In the genomic region with DNA sequence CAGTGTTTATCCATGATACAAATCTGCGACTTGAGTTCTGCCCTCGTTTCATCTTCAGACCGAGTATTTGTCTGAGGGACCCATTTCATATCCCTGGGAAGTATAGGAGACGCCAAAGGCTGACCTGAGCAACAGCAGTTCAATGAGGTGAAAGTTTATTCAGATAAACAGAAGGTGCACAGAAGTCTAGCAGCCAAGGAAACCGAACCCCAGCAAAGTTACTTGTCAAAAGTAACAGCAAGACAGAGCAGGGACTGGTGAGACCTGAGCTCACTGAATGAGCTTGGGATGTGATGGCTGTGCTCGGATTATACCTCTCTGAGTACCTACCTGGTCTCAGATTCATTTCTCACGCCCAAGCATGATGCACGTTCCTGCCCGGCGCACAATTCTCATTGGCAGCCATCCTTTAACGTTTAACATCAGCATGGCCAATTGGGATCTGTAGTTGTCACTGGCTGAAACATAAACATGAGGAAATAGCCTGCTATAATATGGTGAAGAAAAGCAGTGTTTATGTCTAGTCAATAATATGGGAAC, we compare ENCODE assay signal across 8 cellular contexts. TPM values are rescaled to one million over a fixed set of nuclear protein-coding genes. Genes with fewer than 3 reads are reported as not detected.
DNase-seq lines count a peak whose midpoint lies in the region; ATAC-seq and TF ChIP-seq lines count a peak whose summit lies in the region.

No MANE protein-coding gene starts in this region.

- no peaks in the 10 kb centered on the region for H3K27me3 ChIP-seq in endodermal cell (ENCODE audit: control insufficient read depth, insufficient read depth, low read length, poor library complexity, severe bottlenecking)

- POLR2A ChIA-PET in T-cell (lab: Charles Lee): interaction anchor here (0.6 to 1.7 kb wide), 5 partner anchors 17 to 132 kb away, joined by 3 to 7 read pairs (median 4); no protein-coding TSS in a partner anchor

- intact Hi-C loops in Right ventricle myocardium superior (cut with DNase I): loop anchor here (5.0 kb wide), 1 partner anchor 91 kb away; a partner anchor contains a TSS
- intact Hi-C loops in left cardiac atrium (cut with DNase I): loop anchor here in 1 of 2 donors (5.0 to 10.0 kb wide), 2 partner anchors 91 to 243 kb away; a partner anchor contains a TSS

- peaks cover 4% of the 10 kb centered on the region for H3K4me1 ChIP-seq in endodermal cell (ENCODE audit: control insufficient read depth, insufficient read depth, low read length)

- peak overlapping the region; percentile 93 for H3K4me3 ChIP-seq in endodermal cell (ENCODE audit: low read length)

- no peaks in the 10 kb centered on the region for H3K9me3 ChIP-seq in endodermal cell (ENCODE audit: control insufficient read depth, low read length)

- ATAC-seq in Right ventricle myocardium superior (ENCODE audit: poor library complexity): peak; percentile 6
- no peak for ATAC-seq in left cardiac atrium
- ATAC-seq in T-cell (replicated peaks in 1 of 4): peak in 1 of 4 experiments; percentile 2
- no peak for ATAC-seq in HG03095 (IDR thresholded peaks at IDR 0.05; ENCODE audit: unreplicated experiment)

- H3K27me3 Mint-ChIP-seq in T-cell (no peaks in the 10 kb centered on the region), endodermal cell (ENCODE audit: insufficient read depth) (no peaks in the 10 kb centered on the region), neural crest cell (ENCODE audit: low read depth) (no peaks in the 10 kb centered on the region)

- TF ChIP-seq CTCF in endodermal cell (conservative IDR thresholded peaks at IDR 0.05): no peak
- TF ChIP-seq CTCF in neural crest cell (conservative IDR thresholded peaks at IDR 0.05): no peak

- H3K27ac ChIP-seq in endodermal cell (ENCODE audit: low read depth, low read length): no peak overlapping the region

- DNase-seq in Right ventricle myocardium superior (no peak), left cardiac atrium (no peak), T-cell (peak in 15 of 34 experiments; percentile 0 to 14 (median 6)), endodermal cell (peak; percentile 50), neural crest cell (ENCODE audit: low read depth, low spot score) (no peak), OCI-M2 (lab: John Stamatoyannopoulos, UW; ENCODE audit: unreplicated experiment) (no peak), superior temporal gyrus (ENCODE audit: extremely low spot score) (no peak)

- H3K9ac ChIP-seq in endodermal cell (ENCODE audit: extremely low read depth, low read length, poor library complexity, severe bottlenecking): peak overlapping the region; percentile 35

- H3K9me3 Mint-ChIP-seq in T-cell (no peaks in the 10 kb centered on the region), endodermal cell (no peaks in the 10 kb centered on the region), neural crest cell (no peaks in the 10 kb centered on the region)

- H3K27ac Mint-ChIP-seq in T-cell (peak overlapping the region; percentile 92 to 98), endodermal cell (peak overlapping the region; percentile 83), neural crest cell (ENCODE audit: unreplicated experiment) (peak overlapping the region; percentile 31)

- 13 to 17% methylated on average over 8 to 11 of the region's 11 CpGs for WGBS in endodermal cell (ENCODE audit: insufficient coverage in 1 of 2, insufficient read length in 1 of 2), 2 experiments

- no peaks in the 10 kb centered on the region for H3K36me3 ChIP-seq in endodermal cell (ENCODE audit: control insufficient read depth, insufficient read depth, low read length)

- H3K36me3 Mint-ChIP-seq in T-cell (peaks cover 3% of the 10 kb centered on the region), endodermal cell (ENCODE audit: low read depth) (no peaks in the 10 kb centered on the region), neural crest cell (ENCODE audit: low read depth) (no peaks in the 10 kb centered on the region)

- CTCF ChIA-PET in T-cell (lab: Charles Lee): interaction anchor here in 1 of 2 donors (0.7 to 1.5 kb wide), 4 partner anchors 29 to 186 kb away, joined by 3 read pairs; no protein-coding TSS in a partner anchor

- H3K4me3 Mint-ChIP-seq in T-cell: peak overlapping the region; percentile 94 to 99 (median 96)
- H3K4me3 Mint-ChIP-seq in endodermal cell: peak overlapping the region; percentile 88
- peak overlapping the region; percentile 92 for H3K4me3 Mint-ChIP-seq in neural crest cell

- H3K4me1 Mint-ChIP-seq in T-cell (peaks cover 46 to 50% (median 50%) of the 10 kb centered on the region in 3 donors), endodermal cell (peaks cover 4% of the 10 kb centered on the region), neural crest cell (peaks cover 27% of the 10 kb centered on the region)

RNA-seq across cellular contexts. Expression of a gene that starts 0.6 kb away (rescaled TPM):
- total RNA-seq in Right ventricle myocardium superior (29.7 TPM), left cardiac atrium (10 to 100 TPM; 16.8 to 18.9 TPM), T-cell (10 to 100 TPM in 3 of 5 donors, 1 to 10 TPM in 2; 7.5 to 17.0 (median 12.9) TPM), endodermal cell (1 to 10 TPM; 8.8 to 9.0 TPM), neural crest cell (10.7 and 13.6 TPM in 2 replicates)
- 9.4 TPM for polyA plus RNA-seq in endodermal cell (2013, experiment 1 of 2)
- polyA plus RNA-seq in endodermal cell (2013, experiment 2 of 2): 10.6 TPM

RNA-seq across cellular contexts. Expression of a gene that starts 6.3 kb away (rescaled TPM):
- 194 TPM for total RNA-seq in Right ventricle myocardium superior
- 100 to 1,000 TPM; 142 to 172 TPM for total RNA-seq in left cardiac atrium
- total RNA-seq in T-cell: 100 to 1,000 TPM; 204 to 240 (median 238) TPM
- 100 to 1,000 TPM; 174 to 239 TPM for total RNA-seq in endodermal cell
- polyA plus RNA-seq in endodermal cell (2013, experiment 1 of 2): 347 TPM
- polyA plus RNA-seq in endodermal cell (2013, experiment 2 of 2): 347 TPM
- 258 and 264 TPM in 2 replicates for total RNA-seq in neural crest cell

Comparison
In these comparisons a context has a peak if more than half of its experiments do, and no peak if none do; other contexts are left out.
1. H3K27ac Mint-ChIP-seq: peak in every context shown above with its lines; median percentile 95 in T-cell; 83 in endodermal cell; 31 in neural crest cell.